ENCODE assay signal across 7 cellular contexts in genomic region chr6:43113431-43114260, GRCh38. TPM values are rescaled to one million over a fixed set of nuclear protein-coding genes. Genes with fewer than 3 reads are reported as not detected.
A peak's percentile ranks its signal among the peaks of the same experiment; 100 is the strongest.
DNase-seq lines count a peak whose midpoint lies in the region; ATAC-seq and TF ChIP-seq lines count a peak whose summit lies in the region.
"Had no signal": no experiment of that assay in that cellular context is flagged by ENCODE, and none has a peak within 500 bp of the region (broad histone marks: within the 10 kb centered on the region; RNA-seq: fewer than 3 reads in every experiment).

No MANE protein-coding gene starts in this region.

- H3K4me3 Mint-ChIP-seq in natural killer cell treated with Interleukin-12 subunit alpha and Interleukin-12 subunit beta and Interleukin-15 and Interleukin-18, amount 100 ng/mL, for 72 hours = no peak overlapping the region

- H3K27ac ChIP-seq in esophagus (ENCODE audit: low read depth in 2 of 2, low read length in 1 of 2) (peak overlapping the region; percentile 58 to 87), spleen (peak overlapping the region in 6 of 8 donors; percentile 9 to 57 (median 33))

- H3K9me3 ChIP-seq in esophagus (ENCODE audit: control insufficient read depth in 2 of 2, insufficient read depth in 1 of 2, low read depth in 1 of 2, low read length in 1 of 2) = no peaks in the 10 kb centered on the region
- no peaks in the 10 kb centered on the region for H3K9me3 ChIP-seq in spleen

- H3K4me3 ChIP-seq in esophagus (ENCODE audit: low read depth in 1 of 2, low read length in 2 of 2) = no peak overlapping the region
- no peak overlapping the region for H3K4me3 ChIP-seq in spleen

- no peak overlapping the region for H3K27ac Mint-ChIP-seq in natural killer cell treated with Interleukin-12 subunit alpha and Interleukin-12 subunit beta and Interleukin-15 and Interleukin-18, amount 100 ng/mL, for 72 hours

- H3K27me3 ChIP-seq in esophagus (ENCODE audit: control insufficient read depth in 1 of 2, insufficient read depth in 2 of 2, low read length in 2 of 2) (no peaks in the 10 kb centered on the region), spleen (replicated peaks in 1 of 7) (no peaks in the 10 kb centered on the region)

- H3K4me1 ChIP-seq in esophagus (ENCODE audit: control insufficient read depth in 2 of 2, insufficient read depth in 2 of 2, low read length in 1 of 2) (peaks cover 3% of the 10 kb centered on the region in 2 donors), spleen (peaks cover 0 to 23% (median 0%) of the 10 kb centered on the region in 6 donors)

- ATAC-seq in natural killer cell treated with Interleukin-12 subunit alpha and Interleukin-12 subunit beta and Interleukin-15 and Interleukin-18, amount 100 ng/mL, for 72 hours = no peak
- no peak for ATAC-seq in GM19328 (IDR thresholded peaks at IDR 0.05; ENCODE audit: unreplicated experiment)

- no peak for TF ChIP-seq POLR2A in spleen (IDR thresholded peaks at IDR 0.05)

- 42 to 52% methylated on average over 12 of the region's 12 CpGs for WGBS in esophagus, 2 donors
- 82 to 88% (median 88%) methylated on average over 8 to 12 of the region's 12 CpGs for WGBS in spleen, 5 donors

- no peaks in the 10 kb centered on the region for H3K36me3 Mint-ChIP-seq in natural killer cell treated with Interleukin-12 subunit alpha and Interleukin-12 subunit beta and Interleukin-15 and Interleukin-18, amount 100 ng/mL, for 72 hours

- no peaks in the 10 kb centered on the region for H3K9me3 Mint-ChIP-seq in natural killer cell treated with Interleukin-12 subunit alpha and Interleukin-12 subunit beta and Interleukin-15 and Interleukin-18, amount 100 ng/mL, for 72 hours

- H3K36me3 ChIP-seq in esophagus (ENCODE audit: control insufficient read depth in 2 of 2, insufficient read depth in 2 of 2, low read length in 1 of 2) (no peaks in the 10 kb centered on the region), spleen (no peaks in the 10 kb centered on the region)

- DNase-seq in NCI-H2081 treated with DMSO at 0.1 percent for 48 hours (lab: John Stamatoyannopoulos, UW) (peak; percentile 72), spleen (peak; percentile 62), NCI-H2029 (lab: John Stamatoyannopoulos, UW) (no peak)
- DNase-seq in natural killer cell treated with Interleukin-12 subunit alpha and Interleukin-12 subunit beta and Interleukin-15 and Interleukin-18, amount 100 ng/mL, for 72 hours (ENCODE audit: low spot score) = no peak
- DNase-seq: NCI-H2107 had no signal

- intact Hi-C loops in spleen (cut with DNase I; ENCODE audit: low total_unique reads) = no loop called here

- no peaks in the 10 kb centered on the region for H3K27me3 Mint-ChIP-seq in natural killer cell treated with Interleukin-12 subunit alpha and Interleukin-12 subunit beta and Interleukin-15 and Interleukin-18, amount 100 ng/mL, for 72 hours

- no peaks in the 10 kb centered on the region for H3K4me1 Mint-ChIP-seq in natural killer cell treated with Interleukin-12 subunit alpha and Interleukin-12 subunit beta and Interleukin-15 and Interleukin-18, amount 100 ng/mL, for 72 hours (ENCODE audit: low read depth in 2 of 2)

- TF ChIP-seq CTCF in spleen (IDR thresholded peaks at IDR 0.05 in 8 of 11, conservative IDR thresholded peaks at IDR 0.05 in 3 of 11) = no peak

RNA-seq across cellular contexts. Expression of gene PTK7, which starts 37.5 kb away (rescaled TPM):
- polyA plus RNA-seq in esophagus (10 to 100 TPM; 25.8 to 39.7 TPM), spleen (10 to 100 TPM in 1 of 3 donors, 1 to 10 TPM in 2; 6.0 to 13.0 (median 8.7) TPM)
- 10 to 100 TPM; 20.4 to 66.4 (median 35.1) TPM for total RNA-seq in spleen
- total RNA-seq in natural killer cell treated with Interleukin-12 subunit alpha and Interleukin-12 subunit beta and Interleukin-15 and Interleukin-18, amount 100 ng/mL, for 72 hours = 1 to 10 TPM; 1.2 to 4.1 TPM

RNA-seq across cellular contexts. Expression of gene KLC4, which starts 54.2 kb away (rescaled TPM):
- polyA plus RNA-seq in esophagus = 10 to 100 TPM in 1 of 2 donors, 1 to 10 TPM in 1; 8.4 to 15.3 TPM
- total RNA-seq in spleen = 10 to 100 TPM; 19.6 to 27.0 (median 21.5) TPM
- 10 to 100 TPM; 13.2 to 20.0 (median 19.2) TPM for polyA plus RNA-seq in spleen
- total RNA-seq in natural killer cell treated with Interleukin-12 subunit alpha and Interleukin-12 subunit beta and Interleukin-15 and Interleukin-18, amount 100 ng/mL, for 72 hours = 10 to 100 TPM; 12.3 to 13.0 TPM

RNA-seq across cellular contexts. Expression of gene MRPL2, which starts 54.4 kb away (rescaled TPM):
- polyA plus RNA-seq in esophagus (10 to 100 TPM; 48.9 to 54.6 TPM), spleen (10 to 100 TPM; 47.9 to 53.9 (median 52.7) TPM)
- total RNA-seq in spleen = 10 to 100 TPM; 11.0 to 43.4 (median 31.0) TPM
- 10 to 100 TPM; 41.7 to 59.6 TPM for total RNA-seq in natural killer cell treated with Interleukin-12 subunit alpha and Interleukin-12 subunit beta and Interleukin-15 and Interleukin-18, amount 100 ng/mL, for 72 hours

RNA-seq across cellular contexts. Expression of gene SRF, which starts 57.4 kb away (rescaled TPM):
- 10 to 100 TPM; 17.1 to 23.7 TPM for polyA plus RNA-seq in esophagus
- total RNA-seq in spleen = 10 to 100 TPM; 23.5 to 45.6 (median 29.6) TPM
- 10 to 100 TPM; 11.6 to 25.3 (median 14.3) TPM for polyA plus RNA-seq in spleen
- 10 to 100 TPM; 56.8 to 70.4 TPM for total RNA-seq in natural killer cell treated with Interleukin-12 subunit alpha and Interleukin-12 subunit beta and Interleukin-15 and Interleukin-18, amount 100 ng/mL, for 72 hours

RNA-seq across cellular contexts. Expression of gene CUL7, which starts 60.0 kb away (rescaled TPM):
- polyA plus RNA-seq in esophagus (1 to 10 TPM; 5.1 to 5.5 TPM), spleen (1 to 10 TPM; 3.6 to 7.7 (median 4.9) TPM)
- total RNA-seq in spleen = 10 to 100 TPM; 11.8 to 23.1 (median 13.7) TPM
- 1 to 10 TPM; 8.3 to 9.8 TPM for total RNA-seq in natural killer cell treated with Interleukin-12 subunit alpha and Interleukin-12 subunit beta and Interleukin-15 and Interleukin-18, amount 100 ng/mL, for 72 hours

Comparison
In these comparisons a context has a peak if more than half of its experiments do, and no peak if none do; other contexts are left out.
1. DNase-seq: peak in NCI-H2081 treated with DMSO at 0.1 percent for 48 hours (single experiment) and spleen (single experiment); none in natural killer cell treated with Interleukin-12 subunit alpha and Interleukin-12 subunit beta and Interleukin-15 and Interleukin-18, amount 100 ng/mL, for 72 hours (single experiment) and NCI-H2029 (single experiment).
2. RNA of gene PTK7, which starts 37.5 kb away (total RNA-seq): 20.4 to 66.4 TPM in spleen; 1.2 to 4.1 TPM in natural killer cell treated with Interleukin-12 subunit alpha and Interleukin-12 subunit beta and Interleukin-15 and Interleukin-18, amount 100 ng/mL, for 72 hours; every median in the first group is over 4 times any median in the second.